14 cellular contexts compared by ENCODE assay signal in genomic region chr2:134078349-134078748, GRCh38.
"Had no signal": no experiment of that assay in that cellular context is flagged by ENCODE, and none has a peak within 500 bp of the region (broad histone marks: within the 10 kb centered on the region; RNA-seq: fewer than 3 reads in every experiment).

No MANE protein-coding gene starts in this region.

- H3K9me3 ChIP-seq: neutrophil had no signal

- H3K27ac ChIP-seq: epithelial cell of prostate, neutrophil, parathyroid adenoma had no signal

- H3K9me3 Mint-ChIP-seq: activated naive CD4-positive, alpha-beta T cell treated with anti-CD3 and anti-CD28 coated beads, Interleukin-2, amount 10 ng/mL, durations not matched to agents 7 days and 5 days; natural killer cell had no signal

- H3K36me3 ChIP-seq: neutrophil had no signal

- H3K4me1 ChIP-seq: parathyroid adenoma had no signal

- H2AFZ ChIP-seq: parathyroid adenoma had no signal

- H3K4me3 Mint-ChIP-seq: activated CD8-positive, alpha-beta memory T cell treated with anti-CD3 and anti-CD28 coated beads, Interleukin-2, amount 10 ng/mL, durations not matched to agents 7 days and 5 days; activated naive CD4-positive, alpha-beta T cell treated with anti-CD3 and anti-CD28 coated beads, Interleukin-2, amount 10 ng/mL, durations not matched to agents 7 days and 5 days; natural killer cell had no signal

- H3K36me3 Mint-ChIP-seq: activated CD8-positive, alpha-beta memory T cell treated with anti-CD3 and anti-CD28 coated beads, Interleukin-2, amount 10 ng/mL, durations not matched to agents 7 days and 5 days; activated naive CD4-positive, alpha-beta T cell treated with anti-CD3 and anti-CD28 coated beads, Interleukin-2, amount 10 ng/mL, durations not matched to agents 7 days and 5 days; natural killer cell had no signal

- H3K79me2 ChIP-seq: parathyroid adenoma had no signal

- ATAC-seq: activated CD8-positive, alpha-beta memory T cell treated with anti-CD3 and anti-CD28 coated beads, Interleukin-2, amount 10 ng/mL, durations not matched to agents 7 days and 5 days; natural killer cell had no signal

- H3K27ac Mint-ChIP-seq: activated CD8-positive, alpha-beta memory T cell treated with anti-CD3 and anti-CD28 coated beads, Interleukin-2, amount 10 ng/mL, durations not matched to agents 7 days and 5 days; activated naive CD4-positive, alpha-beta T cell treated with anti-CD3 and anti-CD28 coated beads, Interleukin-2, amount 10 ng/mL, durations not matched to agents 7 days and 5 days; natural killer cell had no signal

- DNase-seq: activated CD4-positive, alpha-beta T cell treated with anti-CD3 and anti-CD28 coated beads for 1 hour; activated CD4-positive, alpha-beta T cell treated with anti-CD3 and anti-CD28 coated beads, Interleukin-2, amount 50 U/mL, for 4 hours; activated CD8-positive, alpha-beta memory T cell treated with anti-CD3 and anti-CD28 coated beads, Interleukin-2, amount 10 ng/mL, durations not matched to agents 7 days and 5 days; activated naive CD4-positive, alpha-beta T cell treated with anti-CD3 and anti-CD28 coated beads, Interleukin-2, amount 10 ng/mL, durations not matched to agents 7 days and 5 days; activated T-cell treated with anti-CD3 and anti-CD28 coated beads, Interleukin-2, amount 50 U/mL, for 1 hour; foreskin melanocyte; mesendoderm; natural killer cell; stimulated activated CD4-positive, alpha-beta T cell treated with anti-CD3 and anti-CD28 coated beads, Interleukin-2, amount 100 ng/mL, for 48 hours; stimulated activated naive CD4-positive, alpha-beta T cell treated with Interleukin-2 at 50 U/mL for 16 hours; T1000 had no signal

- H3K9ac ChIP-seq: parathyroid adenoma had no signal

- H3K4me1 Mint-ChIP-seq: activated CD8-positive, alpha-beta memory T cell treated with anti-CD3 and anti-CD28 coated beads, Interleukin-2, amount 10 ng/mL, durations not matched to agents 7 days and 5 days; activated naive CD4-positive, alpha-beta T cell treated with anti-CD3 and anti-CD28 coated beads, Interleukin-2, amount 10 ng/mL, durations not matched to agents 7 days and 5 days; natural killer cell had no signal
